21 cellular contexts compared by ENCODE assay signal in the genomic region with DNA sequence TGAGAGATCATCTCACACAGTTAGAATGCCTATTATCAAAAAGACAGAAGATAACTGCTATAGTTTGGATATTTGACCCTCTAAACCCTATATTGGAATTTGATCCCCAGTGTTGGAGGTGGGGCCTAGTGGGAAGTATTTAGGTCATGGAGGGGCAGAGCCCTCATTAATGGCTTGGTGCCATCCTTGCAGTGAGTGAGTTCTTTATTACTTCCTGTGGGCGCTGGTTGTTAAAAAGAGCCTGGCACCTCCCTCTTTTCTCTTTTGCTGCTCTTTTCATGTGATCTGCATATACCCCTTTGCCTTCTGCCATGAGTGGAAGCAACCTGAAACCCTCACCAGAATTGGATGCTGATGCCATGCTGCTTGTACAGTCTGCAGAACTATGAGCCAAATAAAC.
"Had no signal": no experiment of that assay in that cellular context is flagged by ENCODE, and none has a peak within 500 bp of the region (broad histone marks: within the 10 kb centered on the region; RNA-seq: fewer than 3 reads in every experiment).

No MANE protein-coding gene starts in this region.

- DNase-seq: activated CD4-positive, alpha-beta T cell treated with anti-CD3 and anti-CD28 coated beads, Interleukin-2, amount 10 ng/mL, durations not matched to agents 7 days and 5 days; activated CD4-positive, CD25-positive, alpha-beta regulatory T cell; activated CD8-positive, alpha-beta memory T cell treated with anti-CD3 and anti-CD28 coated beads, Interleukin-2, amount 50 U/mL, for 48 hours; activated naive CD4-positive, alpha-beta T cell; activated naive CD8-positive, alpha-beta T cell treated with anti-CD3 and anti-CD28 coated beads, Interleukin-2, amount 10 ng/mL, durations not matched to agents 7 days and 5 days; anterior cingulate cortex; brain microvascular endothelial cell; cortex of kidney; effector memory CD4-positive, alpha-beta T cell; head of caudate nucleus; lower lobe of right lung; ovary; right lobe of liver; stimulated activated naive CD8-positive, alpha-beta T cell treated with anti-CD3 and anti-CD28 coated beads, Interleukin-15, amount 100 ng/mL, for 72 hours; T-helper 17 cell; testis; upper lobe of right lung had no signal

- H3K4me1 Mint-ChIP-seq: activated CD4-positive, alpha-beta T cell treated with anti-CD3 and anti-CD28 coated beads, Interleukin-2, amount 10 ng/mL, durations not matched to agents 7 days and 5 days; activated naive CD8-positive, alpha-beta T cell treated with anti-CD3 and anti-CD28 coated beads, Interleukin-2, amount 10 ng/mL, durations not matched to agents 7 days and 5 days; neural progenitor cell; stimulated activated naive CD8-positive, alpha-beta T cell treated with anti-CD3 and anti-CD28 coated beads, Interleukin-15, amount 100 ng/mL, for 72 hours had no signal

- H3K4me3 Mint-ChIP-seq: activated CD4-positive, alpha-beta T cell treated with anti-CD3 and anti-CD28 coated beads, Interleukin-2, amount 10 ng/mL, durations not matched to agents 7 days and 5 days; activated naive CD8-positive, alpha-beta T cell treated with anti-CD3 and anti-CD28 coated beads, Interleukin-2, amount 10 ng/mL, durations not matched to agents 7 days and 5 days; activated T-helper 1 cell treated with anti-CD3 and anti-CD28 coated beads, Interleukin-12 subunit alpha, Interleukin-12 subunit beta, Interleukin-2, Interleukin-4 antibody, amounts not matched to agents 30 ng/mL and 10 ng/mL and 1 ng/mL, durations not matched to agents 14 hours and 24 hours and 36 hours; neural progenitor cell; stimulated activated naive CD8-positive, alpha-beta T cell treated with anti-CD3 and anti-CD28 coated beads, Interleukin-15, amount 100 ng/mL, for 72 hours; T-helper 17 cell had no signal

- H3K27me3 ChIP-seq: brain microvascular endothelial cell, neural progenitor cell, ovary, right lobe of liver, testis, upper lobe of right lung had no signal

- H3K9me3 ChIP-seq: lower lobe of right lung, ovary, right lobe of liver, testis, upper lobe of right lung had no signal

- H3K9me3 Mint-ChIP-seq: activated CD4-positive, alpha-beta T cell treated with anti-CD3 and anti-CD28 coated beads, Interleukin-2, amount 10 ng/mL, durations not matched to agents 7 days and 5 days; activated T-helper 1 cell treated with anti-CD3 and anti-CD28 coated beads, Interleukin-12 subunit alpha, Interleukin-12 subunit beta, Interleukin-2, Interleukin-4 antibody, amounts not matched to agents 30 ng/mL and 10 ng/mL and 1 ng/mL, durations not matched to agents 14 hours and 24 hours and 36 hours; stimulated activated naive CD8-positive, alpha-beta T cell treated with anti-CD3 and anti-CD28 coated beads, Interleukin-15, amount 100 ng/mL, for 72 hours had no signal

- H3K4me2 ChIP-seq: neural progenitor cell had no signal

- H3K27me3 Mint-ChIP-seq: activated CD4-positive, alpha-beta T cell treated with anti-CD3 and anti-CD28 coated beads, Interleukin-2, amount 10 ng/mL, durations not matched to agents 7 days and 5 days; activated naive CD8-positive, alpha-beta T cell treated with anti-CD3 and anti-CD28 coated beads, Interleukin-2, amount 10 ng/mL, durations not matched to agents 7 days and 5 days; stimulated activated naive CD8-positive, alpha-beta T cell treated with anti-CD3 and anti-CD28 coated beads, Interleukin-15, amount 100 ng/mL, for 72 hours; T-helper 17 cell had no signal

- H3K4me3 ChIP-seq: lower lobe of right lung, neural progenitor cell, ovary, right lobe of liver, testis, upper lobe of right lung had no signal

- FAIRE-seq: frontal cortex, TTC549 had no signal

- H3K4me1 ChIP-seq: lower lobe of right lung, neural progenitor cell, right lobe of liver, testis, upper lobe of right lung had no signal

- H3K27ac ChIP-seq: brain microvascular endothelial cell, lower lobe of right lung, neural progenitor cell, ovary, right lobe of liver, testis, upper lobe of right lung had no signal

- ATAC-seq: lower lobe of right lung; right lobe of liver; stimulated activated naive CD8-positive, alpha-beta T cell treated with anti-CD3 and anti-CD28 coated beads, Interleukin-15, amount 100 ng/mL, for 72 hours; T-helper 17 cell; upper lobe of right lung had no signal

- H2AFZ ChIP-seq: neural progenitor cell had no signal

- H3K9ac ChIP-seq: neural progenitor cell had no signal

- H3K36me3 ChIP-seq: brain microvascular endothelial cell, ovary had no signal

- H3K27ac Mint-ChIP-seq: activated CD4-positive, alpha-beta T cell treated with anti-CD3 and anti-CD28 coated beads, Interleukin-2, amount 10 ng/mL, durations not matched to agents 7 days and 5 days; activated naive CD8-positive, alpha-beta T cell treated with anti-CD3 and anti-CD28 coated beads, Interleukin-2, amount 10 ng/mL, durations not matched to agents 7 days and 5 days; activated T-helper 1 cell treated with anti-CD3 and anti-CD28 coated beads, Interleukin-12 subunit alpha, Interleukin-12 subunit beta, Interleukin-2, Interleukin-4 antibody, amounts not matched to agents 30 ng/mL and 10 ng/mL and 1 ng/mL, durations not matched to agents 14 hours and 24 hours and 36 hours; neural progenitor cell; stimulated activated naive CD8-positive, alpha-beta T cell treated with anti-CD3 and anti-CD28 coated beads, Interleukin-15, amount 100 ng/mL, for 72 hours; T-helper 17 cell had no signal
